In the genomic region with DNA sequence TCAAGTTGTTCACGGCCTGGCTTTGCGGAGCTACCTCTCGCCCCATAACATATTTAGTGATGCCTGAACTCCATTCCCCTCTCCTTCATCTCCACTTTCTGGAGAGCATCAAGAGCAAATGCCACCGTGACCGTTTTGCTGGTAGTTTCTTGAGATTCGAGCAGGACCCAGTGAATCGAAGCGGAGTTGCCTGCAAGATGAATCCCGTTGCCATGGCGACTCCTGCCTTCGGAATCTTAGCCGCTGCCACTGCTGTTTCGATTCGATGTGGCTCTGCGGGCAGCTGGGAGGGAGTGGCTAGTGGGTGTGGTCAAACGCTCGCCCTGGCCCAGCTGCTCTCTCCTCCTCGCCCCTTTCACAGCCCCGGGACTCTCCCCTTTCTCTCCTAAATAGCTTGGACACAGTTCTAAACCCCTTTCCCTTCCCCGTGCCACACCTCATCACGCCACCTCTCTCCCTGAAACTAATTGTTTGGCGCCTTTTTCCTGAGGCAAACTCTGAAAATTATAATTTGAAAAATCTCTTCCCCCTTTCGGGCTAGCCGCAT, we compare ENCODE assay signal across 8 cellular contexts. TPM values are rescaled to one million over a fixed set of nuclear protein-coding genes. Genes with fewer than 3 reads are reported as not detected.
DNase-seq lines count a peak whose midpoint lies in the region; ATAC-seq, FAIRE-seq and TF ChIP-seq lines count a peak whose summit lies in the region.

No MANE protein-coding gene starts in this region.

- FAIRE-seq in kidney (lab: Jason Lieb, UNC), result no peak

- peak; percentile 47 for ATAC-seq in GM18870 (IDR thresholded peaks at IDR 0.05; ENCODE audit: unreplicated experiment)
- peak; percentile 52 for ATAC-seq in HG03135 (IDR thresholded peaks at IDR 0.05; ENCODE audit: unreplicated experiment)
- ATAC-seq in activated B cell treated with CpG ODN at 0.5 μM for 24 hours (ENCODE audit: low read depth), result peak; percentile 10
- no peak for ATAC-seq in central memory CD8-positive, alpha-beta T cell (replicated peaks; ENCODE audit: extremely low read depth, poor library complexity, severe bottlenecking)

- peaks cover 21% of the 10 kb centered on the region for H3K4me1 Mint-ChIP-seq in activated B cell treated with CpG ODN at 0.5 μM for 24 hours
- H3K4me1 Mint-ChIP-seq in central memory CD8-positive, alpha-beta T cell, result peaks cover 28% of the 10 kb centered on the region

- peak overlapping the region; percentile 90 to 94 for H3K27ac ChIP-seq in kidney (ENCODE audit: low read depth in 2 of 2, low read length in 2 of 2)

- intact Hi-C loops in activated B cell treated with CpG ODN at 0.5 μM for 24 hours (cut with micrococcal nuclease), result loop anchor here (1.0 to 5.0 kb wide), 7 partner anchors 55 to 1799 kb away; a partner anchor contains a TSS
- intact Hi-C loops in kidney (cut with DNase I), result no loop called here

- peak overlapping the region; percentile 87 to 91 for H3K4me3 ChIP-seq in kidney (ENCODE audit: low read length in 2 of 2)

- TF ChIP-seq CTCF in activated B cell treated with CpG ODN at 0.5 μM for 24 hours (IDR thresholded peaks at IDR 0.05) (no peak), kidney (IDR thresholded peaks at IDR 0.05; ENCODE audit: borderline replicate concordance, extremely low read depth, insufficient read depth) (no peak)

- H3K27ac Mint-ChIP-seq in activated B cell treated with CpG ODN at 0.5 μM for 24 hours, result peak overlapping the region; percentile 87
- peak overlapping the region; percentile 89 for H3K27ac Mint-ChIP-seq in central memory CD8-positive, alpha-beta T cell (ENCODE audit: low read depth)

- H3K9ac ChIP-seq in kidney (ENCODE audit: low read length in 2 of 2), result peak overlapping the region; percentile 90

- no peaks in the 10 kb centered on the region for H3K9me3 Mint-ChIP-seq in activated B cell treated with CpG ODN at 0.5 μM for 24 hours
- H3K9me3 Mint-ChIP-seq in central memory CD8-positive, alpha-beta T cell, result no peaks in the 10 kb centered on the region

- peak overlapping the region; percentile 93 for H3K4me3 Mint-ChIP-seq in activated B cell treated with CpG ODN at 0.5 μM for 24 hours
- H3K4me3 Mint-ChIP-seq in central memory CD8-positive, alpha-beta T cell, result peak overlapping the region; percentile 94

- H3K36me3 Mint-ChIP-seq in activated B cell treated with CpG ODN at 0.5 μM for 24 hours (ENCODE audit: low read depth), result peaks cover 6% of the 10 kb centered on the region
- H3K36me3 Mint-ChIP-seq in central memory CD8-positive, alpha-beta T cell (ENCODE audit: insufficient read depth), result peaks cover 23% of the 10 kb centered on the region

- DNase-seq in ACHN, result peak; percentile 91
- DNase-seq in NCI-H2227 (lab: John Stamatoyannopoulos, UW; ENCODE audit: unreplicated experiment), result peak; percentile 94
- DNase-seq in activated B cell treated with CpG ODN at 0.5 μM for 24 hours, result peak; percentile 60
- DNase-seq in central memory CD8-positive, alpha-beta T cell (ENCODE audit: low spot score in 2 of 2), result peak; percentile 38 to 41
- peak; percentile 94 for DNase-seq in kidney
- DNase-seq in stimulated activated CD4-positive, alpha-beta T cell treated with anti-CD3 and anti-CD28 coated beads, Interleukin-12 subunit alpha, Interleukin-12 subunit beta, amount 100 ng/mL, for 4 hours, result peak; percentile 43

- POLR2A ChIA-PET in activated B cell treated with CpG ODN at 0.5 μM for 24 hours (lab: Charles Lee), result interaction anchor here (2.1 to 2.4 kb wide), 2 partner anchors 86 to 294 kb away, joined by 8 to 12 read pairs; a partner anchor contains a TSS

- no peaks in the 10 kb centered on the region for H3K9me3 ChIP-seq in kidney (ENCODE audit: control insufficient read depth in 1 of 2, low read length in 2 of 2)

- CTCF ChIA-PET in activated B cell treated with CpG ODN at 0.5 μM for 24 hours (lab: Charles Lee), result interaction anchor here (1.2 to 1.7 kb wide), 3 partner anchors 11 to 57 kb away, joined by 3 to 5 read pairs (median 4); no protein-coding TSS in a partner anchor

- peaks cover 0 to 11% of the 10 kb centered on the region in 2 donors for H3K4me1 ChIP-seq in kidney (ENCODE audit: control insufficient read depth in 1 of 2, insufficient read depth in 1 of 2, low read depth in 1 of 2, low read length in 2 of 2)

- in situ Hi-C loops in ACHN (cut with HindIII; ENCODE audit: low pct_ligation_motif_present, low pct_unique_long_range_greater_than_20kb, low sequenced_read_pairs), result no loop called here

- peaks cover 5% of the 10 kb centered on the region for H3K27me3 Mint-ChIP-seq in activated B cell treated with CpG ODN at 0.5 μM for 24 hours
- H3K27me3 Mint-ChIP-seq in central memory CD8-positive, alpha-beta T cell, result peaks cover 14% of the 10 kb centered on the region

- H3K36me3 ChIP-seq in kidney (ENCODE audit: control insufficient read depth in 1 of 2, insufficient read depth in 2 of 2, low read length in 2 of 2), result no peaks in the 10 kb centered on the region

RNA-seq across cellular contexts. Expression of a gene that starts 1.4 kb away (rescaled TPM):
- total RNA-seq in activated B cell treated with CpG ODN at 0.5 μM for 24 hours (29.6 and 38.7 TPM in 2 replicates), kidney (47.8 TPM)
- polyA plus RNA-seq in kidney (ENCODE audit: insufficient read depth, low read depth, low replicate concordance), result 5.3 TPM

Comparison
In these comparisons a context has a peak if more than half of its experiments do, and no peak if none do; other contexts are left out.
1. DNase-seq: peak in every context shown above with its lines; median percentile 94 in NCI-H2227; 94 in kidney; 91 in ACHN; 60 in activated B cell treated with CpG ODN at 0.5 μM for 24 hours; 43 in stimulated activated CD4-positive, alpha-beta T cell treated with anti-CD3 and anti-CD28 coated beads, Interleukin-12 subunit alpha, Interleukin-12 subunit beta, amount 100 ng/mL, for 4 hours; 40 in central memory CD8-positive, alpha-beta T cell.